In genomic region chr6:125237764-125238163, GRCh38 we compare ENCODE assay signal across 3 cellular contexts.
"Had no signal": no experiment of that assay in that cellular context is flagged by ENCODE, and none has a peak within 500 bp of the region (broad histone marks: within the 10 kb centered on the region; RNA-seq: fewer than 3 reads in every experiment).

No MANE protein-coding gene starts in this region.

- H3K4me2 ChIP-seq: GM23338 had no signal

- DNase-seq: H9, HCEC 1CT had no signal

- ATAC-seq: GM23338 had no signal

- H2AFZ ChIP-seq: GM23338 had no signal

- H3K4me3 ChIP-seq: GM23338 had no signal
